19 cellular contexts compared by ENCODE assay signal in the genomic region with DNA sequence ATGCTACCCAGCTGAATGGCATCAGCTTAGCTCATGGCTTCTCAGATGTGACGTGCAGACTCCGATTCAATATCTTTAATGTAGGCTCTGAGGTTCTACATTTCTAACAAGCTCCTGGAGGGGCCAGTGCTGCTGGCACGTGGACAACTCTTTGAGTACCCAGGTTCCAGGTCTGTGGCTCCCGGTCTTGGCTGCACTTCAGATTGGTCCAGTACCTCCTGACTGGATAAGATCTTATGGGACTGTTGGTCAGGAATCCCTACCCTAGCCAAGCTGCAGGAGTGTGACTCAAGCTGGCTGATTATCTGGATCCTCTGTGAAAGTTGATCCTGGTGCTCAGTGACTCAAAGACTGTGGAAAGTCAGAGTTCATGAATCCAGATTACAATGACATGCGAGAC.
DNase-seq lines count a peak whose midpoint lies in the region; ATAC-seq and TF ChIP-seq lines count a peak whose summit lies in the region.
"Had no signal": no experiment of that assay in that cellular context is flagged by ENCODE, and none has a peak within 500 bp of the region (broad histone marks: within the 10 kb centered on the region; RNA-seq: fewer than 3 reads in every experiment).

No MANE protein-coding gene starts in this region.

- peak; percentile 77 for ATAC-seq in SK-N-SH treated with all-trans-retinoic acid at 6 μM for 48 hours
- ATAC-seq: CD8-positive, alpha-beta T cell; gastroesophageal sphincter; left lobe of liver; stimulated activated naive CD8-positive, alpha-beta T cell treated with anti-CD3 and anti-CD28 coated beads, Interleukin-15, amount 100 ng/mL, for 72 hours had no signal

- DNase-seq in AG08395 (ENCODE audit: low spot score) (peak; percentile 74), HS-27A (ENCODE audit: low read depth) (peak; percentile 83), kidney glomerular epithelial cell (lab: John Stamatoyannopoulos, UW) (peak; percentile 13), NOMO-1 treated with DMSO at 0.1 percent for 48 hours (lab: John Stamatoyannopoulos, UW; ENCODE audit: unreplicated experiment) (no peak), NCI-H524 treated with DMSO at 0.1 percent for 48 hours (lab: John Stamatoyannopoulos, UW) (no peak)
- no peak for DNase-seq in stimulated activated CD4-positive, alpha-beta T cell treated with anti-CD3 and anti-CD28 coated beads, Interleukin-4, amount 100 ng/mL, for 4 hours
- no peak for DNase-seq in stimulated activated CD4-positive, alpha-beta T cell treated with anti-CD3 and anti-CD28 coated beads, Interleukin-1b, Interleukin-23, amount 100 ng/mL, for 48 hours
- DNase-seq: activated CD4-positive, alpha-beta T cell treated with anti-CD3 and anti-CD28 coated beads, Interleukin-2, amount 10 ng/mL, durations not matched to agents 7 days and 5 days; activated CD8-positive, alpha-beta memory T cell treated with anti-CD3 and anti-CD28 coated beads, Interleukin-2, amount 50 U/mL, for 4 hours; aorta; CD8-positive, alpha-beta T cell; HCEC 1CT; KBM-7; NCI-H1092 treated with DMSO at 0.1 percent for 48 hours; stimulated activated naive CD8-positive, alpha-beta T cell treated with anti-CD3 and anti-CD28 coated beads, Interleukin-15, amount 100 ng/mL, for 72 hours; upper lobe of left lung had no signal

TF ChIP-seq in SK-N-SH treated with all-trans-retinoic acid at 6 μM for 48 hours, 23 proteins besides CTCF, POLR2A, EP300 and RAD21:
- TF ChIP-seq TOX (CRISPR knock-in tag; IDR thresholded peaks at IDR 0.05; ENCODE audit: borderline replicate concordance) (no peak), TCF4 (CRISPR knock-in tag; IDR thresholded peaks at IDR 0.05; ENCODE audit: borderline replicate concordance) (no peak), ZFP3 (CRISPR knock-in tag; IDR thresholded peaks at IDR 0.05) (no peak), BACH2 (CRISPR knock-in tag; IDR thresholded peaks at IDR 0.05; ENCODE audit: borderline replicate concordance) (no peak), ARNTL (CRISPR knock-in tag; IDR thresholded peaks at IDR 0.05; ENCODE audit: borderline replicate concordance, low read depth) (no peak), ZNF8 (CRISPR knock-in tag; IDR thresholded peaks at IDR 0.05) (no peak), ZC3H10 (CRISPR knock-in tag; IDR thresholded peaks at IDR 0.05) (no peak), CSDC2 (CRISPR knock-in tag; IDR thresholded peaks at IDR 0.05) (no peak), PPARA (CRISPR knock-in tag; IDR thresholded peaks at IDR 0.05; ENCODE audit: borderline replicate concordance) (no peak), GLIS3 (CRISPR knock-in tag; IDR thresholded peaks at IDR 0.05) (no peak), ZFP30 (CRISPR knock-in tag; IDR thresholded peaks at IDR 0.05) (no peak), ZNF565 (CRISPR knock-in tag; conservative IDR thresholded peaks at IDR 0.05; ENCODE audit: low read depth) (no peak), SNAI2 (CRISPR knock-in tag; IDR thresholded peaks at IDR 0.05) (no peak), OSR1 (CRISPR knock-in tag; IDR thresholded peaks at IDR 0.05) (no peak)
- TF ChIP-seq, protein P1, sequence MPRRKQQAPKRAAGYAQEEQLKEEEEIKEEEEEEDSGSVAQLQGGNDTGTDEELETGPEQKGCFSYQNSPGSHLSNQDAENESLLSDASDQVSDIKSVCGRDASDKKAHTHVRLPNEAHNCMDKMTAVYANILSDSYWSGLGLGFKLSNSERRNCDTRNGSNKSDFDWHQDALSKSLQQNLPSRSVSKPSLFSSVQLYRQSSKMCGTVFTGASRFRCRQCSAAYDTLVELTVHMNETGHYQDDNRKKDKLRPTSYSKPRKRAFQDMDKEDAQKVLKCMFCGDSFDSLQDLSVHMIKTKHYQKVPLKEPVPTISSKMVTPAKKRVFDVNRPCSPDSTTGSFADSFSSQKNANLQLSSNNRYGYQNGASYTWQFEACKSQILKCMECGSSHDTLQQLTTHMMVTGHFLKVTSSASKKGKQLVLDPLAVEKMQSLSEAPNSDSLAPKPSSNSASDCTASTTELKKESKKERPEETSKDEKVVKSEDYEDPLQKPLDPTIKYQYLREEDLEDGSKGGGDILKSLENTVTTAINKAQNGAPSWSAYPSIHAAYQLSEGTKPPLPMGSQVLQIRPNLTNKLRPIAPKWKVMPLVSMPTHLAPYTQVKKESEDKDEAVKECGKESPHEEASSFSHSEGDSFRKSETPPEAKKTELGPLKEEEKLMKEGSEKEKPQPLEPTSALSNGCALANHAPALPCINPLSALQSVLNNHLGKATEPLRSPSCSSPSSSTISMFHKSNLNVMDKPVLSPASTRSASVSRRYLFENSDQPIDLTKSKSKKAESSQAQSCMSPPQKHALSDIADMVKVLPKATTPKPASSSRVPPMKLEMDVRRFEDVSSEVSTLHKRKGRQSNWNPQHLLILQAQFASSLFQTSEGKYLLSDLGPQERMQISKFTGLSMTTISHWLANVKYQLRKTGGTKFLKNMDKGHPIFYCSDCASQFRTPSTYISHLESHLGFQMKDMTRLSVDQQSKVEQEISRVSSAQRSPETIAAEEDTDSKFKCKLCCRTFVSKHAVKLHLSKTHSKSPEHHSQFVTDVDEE (CRISPR knock-in tag; IDR thresholded peaks at IDR 0.05): no peak
- TF ChIP-seq, protein P2, sequence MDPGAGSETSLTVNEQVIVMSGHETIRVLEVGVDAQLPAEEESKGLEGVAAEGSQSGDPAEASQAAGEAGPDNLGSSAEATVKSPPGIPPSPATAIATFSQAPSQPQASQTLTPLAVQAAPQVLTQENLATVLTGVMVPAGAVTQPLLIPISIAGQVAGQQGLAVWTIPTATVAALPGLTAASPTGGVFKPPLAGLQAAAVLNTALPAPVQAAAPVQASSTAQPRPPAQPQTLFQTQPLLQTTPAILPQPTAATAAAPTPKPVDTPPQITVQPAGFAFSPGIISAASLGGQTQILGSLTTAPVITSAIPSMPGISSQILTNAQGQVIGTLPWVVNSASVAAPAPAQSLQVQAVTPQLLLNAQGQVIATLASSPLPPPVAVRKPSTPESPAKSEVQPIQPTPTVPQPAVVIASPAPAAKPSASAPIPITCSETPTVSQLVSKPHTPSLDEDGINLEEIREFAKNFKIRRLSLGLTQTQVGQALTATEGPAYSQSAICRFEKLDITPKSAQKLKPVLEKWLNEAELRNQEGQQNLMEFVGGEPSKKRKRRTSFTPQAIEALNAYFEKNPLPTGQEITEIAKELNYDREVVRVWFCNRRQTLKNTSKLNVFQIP (CRISPR knock-in tag; IDR thresholded peaks at IDR 0.05; ENCODE audit: borderline replicate concordance, low read depth): no peak
- TF ChIP-seq, protein P3, sequence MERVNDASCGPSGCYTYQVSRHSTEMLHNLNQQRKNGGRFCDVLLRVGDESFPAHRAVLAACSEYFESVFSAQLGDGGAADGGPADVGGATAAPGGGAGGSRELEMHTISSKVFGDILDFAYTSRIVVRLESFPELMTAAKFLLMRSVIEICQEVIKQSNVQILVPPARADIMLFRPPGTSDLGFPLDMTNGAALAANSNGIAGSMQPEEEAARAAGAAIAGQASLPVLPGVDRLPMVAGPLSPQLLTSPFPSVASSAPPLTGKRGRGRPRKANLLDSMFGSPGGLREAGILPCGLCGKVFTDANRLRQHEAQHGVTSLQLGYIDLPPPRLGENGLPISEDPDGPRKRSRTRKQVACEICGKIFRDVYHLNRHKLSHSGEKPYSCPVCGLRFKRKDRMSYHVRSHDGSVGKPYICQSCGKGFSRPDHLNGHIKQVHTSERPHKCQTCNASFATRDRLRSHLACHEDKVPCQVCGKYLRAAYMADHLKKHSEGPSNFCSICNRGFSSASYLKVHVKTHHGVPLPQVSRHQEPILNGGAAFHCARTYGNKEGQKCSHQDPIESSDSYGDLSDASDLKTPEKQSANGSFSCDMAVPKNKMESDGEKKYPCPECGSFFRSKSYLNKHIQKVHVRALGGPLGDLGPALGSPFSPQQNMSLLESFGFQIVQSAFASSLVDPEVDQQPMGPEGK (CRISPR knock-in tag; IDR thresholded peaks at IDR 0.05; ENCODE audit: borderline replicate concordance): no peak

Comparison
In these comparisons a context has a peak if more than half of its experiments do, and no peak if none do; other contexts are left out.
1. DNase-seq: peak in AG08395 (single experiment), HS-27A (single experiment) and kidney glomerular epithelial cell (single experiment); none in stimulated activated CD4-positive, alpha-beta T cell treated with anti-CD3 and anti-CD28 coated beads, Interleukin-4, amount 100 ng/mL, for 4 hours (0 of 2), NOMO-1 treated with DMSO at 0.1 percent for 48 hours (single experiment), stimulated activated CD4-positive, alpha-beta T cell treated with anti-CD3 and anti-CD28 coated beads, Interleukin-1b, Interleukin-23, amount 100 ng/mL, for 48 hours (single experiment) and NCI-H524 treated with DMSO at 0.1 percent for 48 hours (single experiment).